In genomic region chr18:10057401-10057800, GRCh38 we compare ENCODE assay signal across 10 cellular contexts.
DNase-seq lines count a peak whose midpoint lies in the region; ATAC-seq and TF ChIP-seq lines count a peak whose summit lies in the region.
"Had no signal": no experiment of that assay in that cellular context is flagged by ENCODE, and none has a peak within 500 bp of the region (broad histone marks: within the 10 kb centered on the region; RNA-seq: fewer than 3 reads in every experiment).

No MANE protein-coding gene starts in this region.

- H3K4me1 ChIP-seq in colonic mucosa: no peaks in the 10 kb centered on the region
- peaks cover 23% of the 10 kb centered on the region for H3K4me1 ChIP-seq in muscle layer of colon (ENCODE audit: insufficient read depth, low read length)
- H3K4me1 ChIP-seq in upper lobe of right lung: peaks cover 44% of the 10 kb centered on the region
- H3K4me1 ChIP-seq: psoas muscle had no signal

- DNase-seq in NOMO-1 treated with dmso at 0.1 percent for 144 hours (lab: John Stamatoyannopoulos, UW; ENCODE audit: unreplicated experiment): peak; percentile 41
- no peak for DNase-seq in colonic mucosa
- DNase-seq in upper lobe of right lung: no peak
- no peak for DNase-seq in dedifferentiated amniotic fluid mesenchymal stem cell (ENCODE audit: extremely low spot score)
- no peak for DNase-seq in GM19238 (ENCODE audit: insufficient read length, low spot score)
- DNase-seq in activated naive CD8-positive, alpha-beta T cell treated with anti-CD3 and anti-CD28 coated beads, Interleukin-2, amount 50 U/mL, for 24 hours: no peak
- DNase-seq: psoas muscle, WERI-Rb-1 had no signal

- no peak overlapping the region for H3K4me3 Mint-ChIP-seq in activated naive CD8-positive, alpha-beta T cell treated with anti-CD3 and anti-CD28 coated beads, Interleukin-2, amount 50 U/mL, for 24 hours

- no peaks in the 10 kb centered on the region for H3K9me3 ChIP-seq in colonic mucosa
- no peaks in the 10 kb centered on the region for H3K9me3 ChIP-seq in muscle layer of colon (ENCODE audit: low read length)
- no peaks in the 10 kb centered on the region for H3K9me3 ChIP-seq in upper lobe of right lung
- H3K9me3 ChIP-seq: psoas muscle had no signal

- no peaks in the 10 kb centered on the region for H3K9me3 Mint-ChIP-seq in activated naive CD8-positive, alpha-beta T cell treated with anti-CD3 and anti-CD28 coated beads, Interleukin-2, amount 50 U/mL, for 24 hours

- H3K4me1 Mint-ChIP-seq in activated naive CD8-positive, alpha-beta T cell treated with anti-CD3 and anti-CD28 coated beads, Interleukin-2, amount 50 U/mL, for 24 hours: peaks cover 9% of the 10 kb centered on the region

- H3K36me3 ChIP-seq in colonic mucosa (no peaks in the 10 kb centered on the region), muscle layer of colon (ENCODE audit: insufficient read depth, low read length) (no peaks in the 10 kb centered on the region), upper lobe of right lung (no peaks in the 10 kb centered on the region)
- H3K36me3 ChIP-seq: WERI-Rb-1 had no signal

- H3K9ac ChIP-seq in colonic mucosa (ENCODE audit: low read depth in 2 of 2, low read length in 2 of 2) (no peak overlapping the region), muscle layer of colon (ENCODE audit: low read length) (no peak overlapping the region)

- H3K27ac ChIP-seq in colonic mucosa (peak overlapping the region; percentile 69), muscle layer of colon (ENCODE audit: low read depth, low read length) (peak overlapping the region; percentile 55), upper lobe of right lung (no peak overlapping the region)
- H3K27ac ChIP-seq: WERI-Rb-1 had no signal

- peak; percentile 55 for ATAC-seq in upper lobe of right lung
- ATAC-seq in activated naive CD8-positive, alpha-beta T cell treated with anti-CD3 and anti-CD28 coated beads, Interleukin-2, amount 50 U/mL, for 24 hours: no peak
- ATAC-seq: Panc1 had no signal

- H3K27ac Mint-ChIP-seq in activated naive CD8-positive, alpha-beta T cell treated with anti-CD3 and anti-CD28 coated beads, Interleukin-2, amount 50 U/mL, for 24 hours: no peak overlapping the region

- TF ChIP-seq CTCF in colonic mucosa (IDR thresholded peaks at IDR 0.05) (no peak), upper lobe of right lung (IDR thresholded peaks at IDR 0.05) (no peak)

- H3K4me3 ChIP-seq in colonic mucosa: no peak overlapping the region
- no peak overlapping the region for H3K4me3 ChIP-seq in muscle layer of colon (ENCODE audit: low read depth in 1 of 2, low read length in 2 of 2)
- no peak overlapping the region for H3K4me3 ChIP-seq in upper lobe of right lung
- H3K4me3 ChIP-seq: psoas muscle had no signal

- H3K27me3 ChIP-seq in colonic mucosa: no peaks in the 10 kb centered on the region
- H3K27me3 ChIP-seq in muscle layer of colon (ENCODE audit: control insufficient read depth in 1 of 2, insufficient read depth in 2 of 2, low read length in 2 of 2): no peaks in the 10 kb centered on the region
- H3K27me3 ChIP-seq in upper lobe of right lung: no peaks in the 10 kb centered on the region

- intact Hi-C loops in colonic mucosa (cut with DNase I): no loop called here
- intact Hi-C loops in upper lobe of right lung (cut with DNase I): no loop called here

- no peaks in the 10 kb centered on the region for H3K36me3 Mint-ChIP-seq in activated naive CD8-positive, alpha-beta T cell treated with anti-CD3 and anti-CD28 coated beads, Interleukin-2, amount 50 U/mL, for 24 hours (ENCODE audit: low read depth)

- no peaks in the 10 kb centered on the region for H3K27me3 Mint-ChIP-seq in activated naive CD8-positive, alpha-beta T cell treated with anti-CD3 and anti-CD28 coated beads, Interleukin-2, amount 50 U/mL, for 24 hours
